In the genomic region with DNA sequence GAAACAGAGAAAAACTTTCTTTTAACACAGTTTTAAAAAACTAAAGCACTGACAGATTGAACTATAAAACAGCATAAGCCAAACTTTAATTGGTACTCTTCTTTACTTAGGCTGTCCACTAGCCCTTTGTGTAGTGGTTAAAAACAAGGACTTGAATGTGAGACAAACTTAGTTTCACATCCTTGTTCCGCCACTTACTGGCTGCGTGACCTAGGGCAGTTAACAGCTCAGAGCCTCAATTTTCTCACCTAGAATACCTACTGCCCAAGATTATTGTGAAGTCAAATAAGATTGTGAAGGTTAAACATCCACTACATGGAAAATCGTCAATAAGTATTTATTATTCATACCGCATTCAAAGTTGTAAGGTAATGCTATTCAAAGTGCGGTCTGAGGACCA, we compare ENCODE assay signal across 12 cellular contexts. TPM values are rescaled to one million over a fixed set of nuclear protein-coding genes. Genes with fewer than 3 reads are reported as not detected.
DNase-seq lines count a peak whose midpoint lies in the region; ATAC-seq, FAIRE-seq and TF ChIP-seq lines count a peak whose summit lies in the region.
"Had no signal": no experiment of that assay in that cellular context is flagged by ENCODE, and none has a peak within 500 bp of the region (broad histone marks: within the 10 kb centered on the region; RNA-seq: fewer than 3 reads in every experiment).

No MANE protein-coding gene starts in this region.

- H3K4me3 ChIP-seq in HepG2 (replicated peaks in 1 of 3; ENCODE audit: insufficient read depth in 1 of 3, low read depth in 2 of 3, low read length in 3 of 3) (no peak overlapping the region), right lobe of liver (no peak overlapping the region), NB4 (ENCODE audit: low read depth, low read length) (peak overlapping the region; percentile 89), lower lobe of right lung (no peak overlapping the region)

- ATAC-seq in HepG2, result no peak
- no peak for ATAC-seq in right lobe of liver
- ATAC-seq in HG02884 (IDR thresholded peaks at IDR 0.05; ENCODE audit: unreplicated experiment), result peak; percentile 63
- peak; percentile 67 to 77 for ATAC-seq in stimulated activated naive B cell treated with anti-CD40 and anti-IgM and Interleukin-4, amounts not matched to agents 10 μg/mL and 1 μg/mL and 100 μg/mL, for 72 hours (replicated peaks)
- ATAC-seq in lower lobe of right lung, result no peak

- H3K27ac Mint-ChIP-seq in stimulated activated naive B cell treated with anti-CD40 and anti-IgM and Interleukin-4, amounts not matched to agents 10 μg/mL and 1 μg/mL and 100 μg/mL, for 72 hours, result no peak overlapping the region

- H3K27me3 Mint-ChIP-seq in stimulated activated naive B cell treated with anti-CD40 and anti-IgM and Interleukin-4, amounts not matched to agents 10 μg/mL and 1 μg/mL and 100 μg/mL, for 72 hours, result peaks cover 6 to 7% of the 10 kb centered on the region in 2 donors

- no peaks in the 10 kb centered on the region; a peak in 1 of 5 replicates for H3K27me3 ChIP-seq in HepG2 (ENCODE audit: control insufficient read depth in 1 of 2, insufficient read depth in 2 of 2, low read length in 2 of 2)
- H3K27me3 ChIP-seq in right lobe of liver, result no peaks in the 10 kb centered on the region
- H3K27me3 ChIP-seq in lower lobe of right lung (ENCODE audit: low read depth), result no peaks in the 10 kb centered on the region

- peaks cover 2 to 8% of the 10 kb centered on the region in 2 experiments; a peak in 3 of 5 replicates for H3K36me3 ChIP-seq in HepG2 (replicated peaks in 1 of 2; ENCODE audit: control insufficient read depth in 1 of 2, insufficient read depth in 2 of 2, low read length in 2 of 2)
- H3K36me3 ChIP-seq in right lobe of liver, result no peaks in the 10 kb centered on the region
- no peaks in the 10 kb centered on the region for H3K36me3 ChIP-seq in lower lobe of right lung

- H2AFZ ChIP-seq in HepG2 (ENCODE audit: low read length), result no peak overlapping the region
- H2AFZ ChIP-seq: GM23248 had no signal

- H3K4me1 ChIP-seq in HepG2 (ENCODE audit: insufficient read depth, low read length) (peaks cover 33% of the 10 kb centered on the region), right lobe of liver (peaks cover 0 to 13% (median 0%) of the 10 kb centered on the region in 4 donors), lower lobe of right lung (peaks cover 19% of the 10 kb centered on the region)

- DNase-seq in HepG2 (ENCODE audit: low spot score) (no peak), right lobe of liver (no peak), NB4 (ENCODE audit: low read depth) (peak; percentile 33), OCI-M1 (lab: John Stamatoyannopoulos, UW) (no peak), AML-193 (lab: John Stamatoyannopoulos, UW) (no peak), lower lobe of right lung (no peak)
- no peak for DNase-seq in stimulated activated naive B cell treated with anti-CD40 and anti-IgM and Interleukin-4, amounts not matched to agents 10 μg/mL and 1 μg/mL and 100 μg/mL, for 72 hours
- DNase-seq: effector memory CD4-positive, alpha-beta T cell; NCI-H69 had no signal

- TF ChIP-seq POLR2A in HepG2 (IDR thresholded peaks at IDR 0.05; ENCODE audit: insufficient read depth in 1 of 2, low read depth in 2 of 2, low read length in 2 of 2), result no peak
- no peak for TF ChIP-seq POLR2A in right lobe of liver (IDR thresholded peaks at IDR 0.05)
- no peak for TF ChIP-seq POLR2A in NB4 (IDR thresholded peaks at IDR 0.05; ENCODE audit: extremely low read depth, insufficient read length)

- TF ChIP-seq CTCF in HepG2 (CRISPR knock-in tag; IDR thresholded peaks at IDR 0.05) (no peak), right lobe of liver (IDR thresholded peaks at IDR 0.05) (no peak), NB4 (IDR thresholded peaks at IDR 0.05; ENCODE audit: low read depth, low read length) (no peak), lower lobe of right lung (IDR thresholded peaks at IDR 0.05) (no peak)

- no peaks in the 10 kb centered on the region for H4K20me1 ChIP-seq in HepG2 (ENCODE audit: insufficient read depth, low read length)

- TF ChIP-seq EP300 in HepG2 (IDR thresholded peaks at IDR 0.05; ENCODE audit: low read depth in 2 of 2, low read length in 2 of 2), result no peak
- TF ChIP-seq EP300 in HepG2 (CRISPR knock-in tag; IDR thresholded peaks at IDR 0.05; ENCODE audit: borderline replicate concordance), result no peak

- POLR2A ChIA-PET in HepG2 (lab: Yijun Ruan, JAX), result interaction anchor here (1.0 kb wide), 1 partner anchor 64 kb away, joined by 5 read pairs; the partner anchor contains the start of gene LAPTM4A

- H3K9me3 ChIP-seq in HepG2 (ENCODE audit: low read length) (no peaks in the 10 kb centered on the region), right lobe of liver (no peaks in the 10 kb centered on the region), lower lobe of right lung (no peaks in the 10 kb centered on the region)

- TF ChIP-seq RAD21 in HepG2 (CRISPR knock-in tag; IDR thresholded peaks at IDR 0.05), result no peak

- in situ Hi-C loops in HepG2 (cut with HindIII; ENCODE audit: extremely low pct_ligation_motif_present, low pct_unique_long_range_greater_than_20kb), result no loop called here

- peaks cover 12 to 21% of the 10 kb centered on the region in 2 donors for H3K36me3 Mint-ChIP-seq in stimulated activated naive B cell treated with anti-CD40 and anti-IgM and Interleukin-4, amounts not matched to agents 10 μg/mL and 1 μg/mL and 100 μg/mL, for 72 hours

- no peak overlapping the region for H3K27ac ChIP-seq in HepG2 (ENCODE audit: extremely low read length, insufficient read depth, low read length)
- H3K27ac ChIP-seq in right lobe of liver, result no peak overlapping the region
- H3K27ac ChIP-seq in lower lobe of right lung, result no peak overlapping the region
- H3K27ac ChIP-seq: GM23248 had no signal

- peak overlapping the region; percentile 92 for H3K4me2 ChIP-seq in HepG2 (ENCODE audit: low read depth, low read length)

- intact Hi-C loops in HepG2 (cut with micrococcal nuclease; ENCODE audit: unreplicated experiment) (no loop called here), right lobe of liver (cut with DNase I) (no loop called here), lower lobe of right lung (cut with DNase I) (no loop called here)

- CTCF ChIA-PET in HepG2 (lab: Yijun Ruan, JAX; ENCODE audit: low intra/inter-chr PET ratio, low total read pairs), result no interaction called here

- FAIRE-seq in HepG2 (lab: Jason Lieb, UNC), result no peak

- no peak overlapping the region for H3K9ac ChIP-seq in HepG2 (ENCODE audit: insufficient read depth, low read depth, low read length)
- H3K9ac ChIP-seq: GM23248 had no signal

- no TSS peak for BruUV-seq in HepG2 (replicated peaks; lab: Mats Ljungman, UMichigan)

- 96% methylated on average over 5 of the region's 5 CpGs for WGBS in HepG2 (ENCODE audit: low lambda C conversion rate)
- 96% methylated on average over 5 of the region's 5 CpGs for WGBS in right lobe of liver (ENCODE audit: insufficient coverage, low coverage, low lambda C conversion rate, missing lambda C conversion rate)

- H3K4me1 Mint-ChIP-seq in stimulated activated naive B cell treated with anti-CD40 and anti-IgM and Interleukin-4, amounts not matched to agents 10 μg/mL and 1 μg/mL and 100 μg/mL, for 72 hours, result peaks cover 20 to 21% of the 10 kb centered on the region in 2 donors

- H3K4me3 Mint-ChIP-seq in stimulated activated naive B cell treated with anti-CD40 and anti-IgM and Interleukin-4, amounts not matched to agents 10 μg/mL and 1 μg/mL and 100 μg/mL, for 72 hours, result no peak overlapping the region

- no peaks in the 10 kb centered on the region for H3K9me3 Mint-ChIP-seq in stimulated activated naive B cell treated with anti-CD40 and anti-IgM and Interleukin-4, amounts not matched to agents 10 μg/mL and 1 μg/mL and 100 μg/mL, for 72 hours

- H3K79me2 ChIP-seq in HepG2 (ENCODE audit: insufficient read depth, low read length), result peaks cover 22% of the 10 kb centered on the region

RNA-seq across cellular contexts. Expression of gene WDR35, which starts 2.0 kb away (rescaled TPM):
- total RNA-seq in HepG2 (2016; rRNA removed; fragmentation: Illumina TruSeq; extraction: Trizol) (19.6 and 26.6 TPM in 2 replicates), right lobe of liver (1 to 10 TPM; 1.2 to 3.3 (median 2.5) TPM), lower lobe of right lung (8.8 TPM)
- 2.4 and 2.8 TPM in 2 replicates for total RNA-seq in HepG2 (2016; cell fraction: cytosol; rRNA removed; fragmentation: Illumina TruSeq; extraction: Trizol; ENCODE audit: low read depth)
- total RNA-seq in HepG2 (2016; cell fraction: insoluble cytoplasmic fraction; rRNA removed; fragmentation: Illumina TruSeq; extraction: Trizol), result 19.2 and 25.7 TPM in 2 replicates
- total RNA-seq in HepG2 (2016; cell fraction: membrane; rRNA removed; fragmentation: Illumina TruSeq; extraction: Trizol), result 3.2 and 4.5 TPM in 2 replicates
- total RNA-seq in HepG2 (2016; cell fraction: nucleus; rRNA removed; fragmentation: Illumina TruSeq; extraction: Trizol), result 30.6 and 31.4 TPM in 2 replicates
- 8.2 and 11.1 TPM in 2 replicates for polyA plus RNA-seq in HepG2 (2011; rRNA removed)
- polyA plus RNA-seq in HepG2 (2011; cell fraction: cytosol; rRNA removed), result 2.8 and 4.0 TPM in 2 replicates
- 17.1 and 18.5 TPM in 2 replicates for polyA plus RNA-seq in HepG2 (2011; cell fraction: nucleus; rRNA removed)
- 6.4 and 8.8 TPM in 2 replicates for polyA plus RNA-seq in HepG2 (2012)
- 0.34 and 0.38 TPM in 2 replicates for polyA plus RNA-seq in HepG2 (2016; cell fraction: cytosol; fragmentation: Illumina TruSeq; extraction: Trizol; ENCODE audit: low read depth)
- polyA plus RNA-seq in HepG2 (2016; cell fraction: insoluble cytoplasmic fraction; fragmentation: Illumina TruSeq; extraction: Trizol; ENCODE audit: low read depth), result 10.8 and 11.7 TPM in 2 replicates
- 0.88 and 1.1 TPM in 2 replicates for polyA plus RNA-seq in HepG2 (2016; cell fraction: membrane; fragmentation: Illumina TruSeq; extraction: Trizol; ENCODE audit: low read depth)
- 35.7 and 36.8 TPM in 2 replicates for polyA plus RNA-seq in HepG2 (2016; cell fraction: nucleus; fragmentation: Illumina TruSeq; extraction: Trizol; ENCODE audit: insufficient read depth, low read depth)
- polyA minus RNA-seq in HepG2 (2011; rRNA and poly(A)+ RNA removed; ENCODE audit: low replicate concordance), result 4.9 and 7.4 TPM in 2 replicates
- polyA minus RNA-seq in HepG2 (2011; cell fraction: cytosol; rRNA and poly(A)+ RNA removed), result 7.1 and 7.9 TPM in 2 replicates
- 37.7 and 50.3 TPM in 2 replicates for polyA minus RNA-seq in HepG2 (2011; cell fraction: nucleus; rRNA and poly(A)+ RNA removed)

RNA-seq across cellular contexts. Expression of gene MATN3, which starts 24.5 kb away (rescaled TPM):
- total RNA-seq in HepG2 (2016; rRNA removed; fragmentation: Illumina TruSeq; extraction: Trizol) (19.2 and 36.1 TPM in 2 replicates), right lobe of liver (not detected), lower lobe of right lung (8.1 TPM)
- total RNA-seq in HepG2 (2016; cell fraction: cytosol; rRNA removed; fragmentation: Illumina TruSeq; extraction: Trizol; ENCODE audit: low read depth), result 2.3 and 3.4 TPM in 2 replicates
- total RNA-seq in HepG2 (2016; cell fraction: insoluble cytoplasmic fraction; rRNA removed; fragmentation: Illumina TruSeq; extraction: Trizol), result 16.3 and 36.5 TPM in 2 replicates
- total RNA-seq in HepG2 (2016; cell fraction: membrane; rRNA removed; fragmentation: Illumina TruSeq; extraction: Trizol), result 10.9 and 12.3 TPM in 2 replicates
- 68.9 and 81.8 TPM in 2 replicates for total RNA-seq in HepG2 (2016; cell fraction: nucleus; rRNA removed; fragmentation: Illumina TruSeq; extraction: Trizol)
- 191 and 208 TPM in 2 replicates for polyA plus RNA-seq in HepG2 (2011; rRNA removed)
- polyA plus RNA-seq in HepG2 (2011; cell fraction: cytosol; rRNA removed), result 101 and 153 TPM in 2 replicates
- polyA plus RNA-seq in HepG2 (2011; cell fraction: nucleus; rRNA removed), result 157 and 160 TPM in 2 replicates
- polyA plus RNA-seq in HepG2 (2012), result 109 and 194 TPM in 2 replicates
- 4.3 and 4.6 TPM in 2 replicates for polyA plus RNA-seq in HepG2 (2016; cell fraction: cytosol; fragmentation: Illumina TruSeq; extraction: Trizol; ENCODE audit: low read depth)
- polyA plus RNA-seq in HepG2 (2016; cell fraction: insoluble cytoplasmic fraction; fragmentation: Illumina TruSeq; extraction: Trizol; ENCODE audit: low read depth), result 26.1 and 30.5 TPM in 2 replicates
- 9.4 and 10.7 TPM in 2 replicates for polyA plus RNA-seq in HepG2 (2016; cell fraction: membrane; fragmentation: Illumina TruSeq; extraction: Trizol; ENCODE audit: low read depth)
- polyA plus RNA-seq in HepG2 (2016; cell fraction: nucleus; fragmentation: Illumina TruSeq; extraction: Trizol; ENCODE audit: insufficient read depth, low read depth), result 150 and 151 TPM in 2 replicates
- 0.14 and 109 TPM in 2 replicates for polyA minus RNA-seq in HepG2 (2011; rRNA and poly(A)+ RNA removed; ENCODE audit: low replicate concordance)
- 73.2 and 97.4 TPM in 2 replicates for polyA minus RNA-seq in HepG2 (2011; cell fraction: cytosol; rRNA and poly(A)+ RNA removed)
- 125 and 126 TPM in 2 replicates for polyA minus RNA-seq in HepG2 (2011; cell fraction: nucleus; rRNA and poly(A)+ RNA removed)
- total RNA-seq: activated CD8-positive, alpha-beta memory T cell treated with anti-CD3 and anti-CD28 coated beads for 36 hours had no signal

Comparison
In these comparisons a context has a peak if more than half of its experiments do, and no peak if none do; other contexts are left out.
1. ATAC-seq: peak in HG02884 (single experiment) and stimulated activated naive B cell treated with anti-CD40 and anti-IgM and Interleukin-4, amounts not matched to agents 10 μg/mL and 1 μg/mL and 100 μg/mL, for 72 hours (2 of 2); none in HepG2 (single experiment), right lobe of liver (0 of 4) and lower lobe of right lung (0 of 2).